Comparison of ENCODE assay signal across 8 cellular contexts in genomic region chr7:100082978-100083377, GRCh38. TPM values are rescaled to one million over a fixed set of nuclear protein-coding genes. Genes with fewer than 3 reads are reported as not detected.
DNase-seq lines count a peak whose midpoint lies in the region; ATAC-seq and TF ChIP-seq lines count a peak whose summit lies in the region.

No MANE protein-coding gene starts in this region.

- H3K36me3 ChIP-seq in cardiac muscle cell = peaks cover 5% of the 10 kb centered on the region
- no peaks in the 10 kb centered on the region for H3K36me3 ChIP-seq in thyroid gland
- peaks cover 10% of the 10 kb centered on the region for H3K36me3 ChIP-seq in effector memory CD4-positive, alpha-beta T cell (ENCODE audit: control insufficient read depth, insufficient read depth, low read length)

- H3K27ac ChIP-seq in cardiac muscle cell (peak overlapping the region; percentile 85), thyroid gland (peak overlapping the region; percentile 65 to 85 (median 83))
- H3K27ac ChIP-seq in effector memory CD4-positive, alpha-beta T cell (ENCODE audit: insufficient read depth, low read length, poor library complexity, severe bottlenecking) = no peak overlapping the region

- H3K27me3 ChIP-seq in cardiac muscle cell (no peaks in the 10 kb centered on the region), thyroid gland (no peaks in the 10 kb centered on the region)
- no peaks in the 10 kb centered on the region for H3K27me3 ChIP-seq in effector memory CD4-positive, alpha-beta T cell (replicated peaks; ENCODE audit: control insufficient read depth, insufficient read depth, low read length, poor library complexity, severe bottlenecking)

- intact Hi-C loops in left cardiac atrium (cut with DNase I) = loop anchor here in 1 of 2 donors (5.0 kb wide), 2 partner anchors 66 to 91 kb away; partner anchors contain the start of gene ZKSCAN1
- intact Hi-C loops in thyroid gland (cut with DNase I) = loop anchor here (5.0 kb wide), 1 partner anchor 91 kb away; no protein-coding TSS in a partner anchor

- no peaks in the 10 kb centered on the region for H3K9me3 Mint-ChIP-seq in activated CD8-positive, alpha-beta T cell treated with anti-CD3 and anti-CD28 coated beads, Interleukin-2, amount 10 ng/mL, durations not matched to agents 7 days and 5 days (ENCODE audit: insufficient read depth)
- no peaks in the 10 kb centered on the region for H3K9me3 Mint-ChIP-seq in immature natural killer cell

- no peaks in the 10 kb centered on the region for H3K9me3 ChIP-seq in cardiac muscle cell (ENCODE audit: low read depth)
- no peaks in the 10 kb centered on the region for H3K9me3 ChIP-seq in thyroid gland
- no peaks in the 10 kb centered on the region for H3K9me3 ChIP-seq in effector memory CD4-positive, alpha-beta T cell (ENCODE audit: control insufficient read depth, low read length)

- ATAC-seq in left cardiac atrium = no peak
- no peak for ATAC-seq in activated CD8-positive, alpha-beta T cell treated with anti-CD3 and anti-CD28 coated beads, Interleukin-2, amount 10 ng/mL, durations not matched to agents 7 days and 5 days

- CTCF ChIA-PET in activated CD8-positive, alpha-beta T cell treated with anti-CD3 and anti-CD28 coated beads, Interleukin-2, amount 10 ng/mL, durations not matched to agents 7 days and 5 days (lab: Charles Lee) = interaction anchor here (0.8 to 2.0 kb wide), 17 partner anchors 10 to 451 kb away, joined by 3 to 10 read pairs (median 4); partner anchors contain the start of genes AP4M1, TRIM4, ZKSCAN1 and ZSCAN21

- no peak for DNase-seq in cardiac muscle cell (ENCODE audit: low read depth in 1 of 2, low spot score in 1 of 2)
- DNase-seq in left cardiac atrium = no peak
- DNase-seq in activated CD8-positive, alpha-beta T cell treated with anti-CD3 and anti-CD28 coated beads, Interleukin-2, amount 10 ng/mL, durations not matched to agents 7 days and 5 days = no peak
- no peak for DNase-seq in immature natural killer cell
- DNase-seq in thyroid gland = no peak
- no peak for DNase-seq in occipital lobe (lab: John Stamatoyannopoulos, UW)
- DNase-seq in NCI-H187 (lab: John Stamatoyannopoulos, UW) = no peak
- no peak for DNase-seq in effector memory CD4-positive, alpha-beta T cell

- H3K27ac Mint-ChIP-seq in activated CD8-positive, alpha-beta T cell treated with anti-CD3 and anti-CD28 coated beads, Interleukin-2, amount 10 ng/mL, durations not matched to agents 7 days and 5 days = peak overlapping the region; percentile 82
- H3K27ac Mint-ChIP-seq in immature natural killer cell = peak overlapping the region; percentile 85 to 94 (median 90)

- H3K4me1 Mint-ChIP-seq in activated CD8-positive, alpha-beta T cell treated with anti-CD3 and anti-CD28 coated beads, Interleukin-2, amount 10 ng/mL, durations not matched to agents 7 days and 5 days (ENCODE audit: low read depth) = peaks cover 31% of the 10 kb centered on the region
- peaks cover 33 to 49% of the 10 kb centered on the region in 2 donors for H3K4me1 Mint-ChIP-seq in immature natural killer cell

- WGBS in thyroid gland, 2 donors = 71 to 74% methylated on average over 4 of the region's 4 CpGs

- POLR2A ChIA-PET in activated CD8-positive, alpha-beta T cell treated with anti-CD3 and anti-CD28 coated beads, Interleukin-2, amount 10 ng/mL, durations not matched to agents 7 days and 5 days (lab: Charles Lee) = interaction anchor here (0.6 to 3.0 kb wide), 9 partner anchors 12 to 524 kb away, joined by 3 to 19 read pairs (median 4); partner anchors contain the start of genes AP4M1, MBLAC1, MCM7 and TRIM4

- H3K27me3 Mint-ChIP-seq in activated CD8-positive, alpha-beta T cell treated with anti-CD3 and anti-CD28 coated beads, Interleukin-2, amount 10 ng/mL, durations not matched to agents 7 days and 5 days (ENCODE audit: low read depth) = peaks cover 3% of the 10 kb centered on the region
- peaks cover 13 to 19% (median 19%) of the 10 kb centered on the region in 3 donors for H3K27me3 Mint-ChIP-seq in immature natural killer cell (ENCODE audit: low read depth in 3 of 3)

- H3K36me3 Mint-ChIP-seq in activated CD8-positive, alpha-beta T cell treated with anti-CD3 and anti-CD28 coated beads, Interleukin-2, amount 10 ng/mL, durations not matched to agents 7 days and 5 days (ENCODE audit: low read depth) = peaks cover 9% of the 10 kb centered on the region
- H3K36me3 Mint-ChIP-seq in immature natural killer cell = peaks cover 0 to 5% (median 3%) of the 10 kb centered on the region in 3 donors

- TF ChIP-seq CTCF in cardiac muscle cell (IDR thresholded peaks at IDR 0.05; ENCODE audit: low read depth, low read length) (no peak), thyroid gland (IDR thresholded peaks at IDR 0.05) (no peak)

- peak overlapping the region; percentile 83 for H3K4me3 Mint-ChIP-seq in activated CD8-positive, alpha-beta T cell treated with anti-CD3 and anti-CD28 coated beads, Interleukin-2, amount 10 ng/mL, durations not matched to agents 7 days and 5 days
- H3K4me3 Mint-ChIP-seq in immature natural killer cell = peak overlapping the region; percentile 79 to 97 (median 94)

- H3K4me3 ChIP-seq in cardiac muscle cell = no peak overlapping the region
- H3K4me3 ChIP-seq in thyroid gland (replicated peaks in 1 of 3) = no peak overlapping the region
- H3K4me3 ChIP-seq in effector memory CD4-positive, alpha-beta T cell (ENCODE audit: insufficient read depth, low read depth, low read length, poor library complexity, severe bottlenecking) = no peak overlapping the region

- TF ChIP-seq POLR2A in thyroid gland (IDR thresholded peaks at IDR 0.05) = no peak

- H3K4me1 ChIP-seq in cardiac muscle cell (ENCODE audit: low read depth) (peaks cover 10% of the 10 kb centered on the region), thyroid gland (peaks cover 24 to 26% of the 10 kb centered on the region in 2 donors)
- H3K4me1 ChIP-seq in effector memory CD4-positive, alpha-beta T cell (ENCODE audit: control insufficient read depth, insufficient read depth, low read length, poor library complexity, severe bottlenecking) = peaks cover 14% of the 10 kb centered on the region

RNA-seq across cellular contexts. Expression of gene ZNF3, which starts 1.5 kb away (rescaled TPM):
- total RNA-seq in cardiac muscle cell (35.0 and 45.5 TPM in 2 replicates), left cardiac atrium (10 to 100 TPM; 14.6 to 17.3 TPM), thyroid gland (10 to 100 TPM; 31.4 to 42.3 (median 36.1) TPM), occipital lobe (45.2 TPM)
- polyA plus RNA-seq in cardiac muscle cell (37.2 and 53.6 TPM in 2 replicates), immature natural killer cell (10 to 100 TPM in 2 of 3 donors, 1 to 10 TPM in 1; 5.2 to 21.2 (median 12.2) TPM)
- 10 to 100 TPM; 20.9 to 21.8 TPM for total RNA-seq in activated CD8-positive, alpha-beta T cell treated with anti-CD3 and anti-CD28 coated beads, Interleukin-2, amount 10 ng/mL, durations not matched to agents 7 days and 5 days

RNA-seq across cellular contexts. Expression of gene COPS6, which starts 5.8 kb away (rescaled TPM):
- total RNA-seq in cardiac muscle cell = 69.6 and 80.0 TPM in 2 replicates
- 277 and 315 TPM in 2 replicates for polyA plus RNA-seq in cardiac muscle cell
- total RNA-seq in left cardiac atrium = 100 to 1,000 TPM in 1 of 2 donors, 10 to 100 TPM in 1; 90.0 to 109 TPM
- total RNA-seq in activated CD8-positive, alpha-beta T cell treated with anti-CD3 and anti-CD28 coated beads, Interleukin-2, amount 10 ng/mL, durations not matched to agents 7 days and 5 days = 10 to 100 TPM; 74.0 to 78.3 TPM
- polyA plus RNA-seq in immature natural killer cell = 100 to 1,000 TPM; 163 to 289 (median 163) TPM
- total RNA-seq in thyroid gland = 10 to 100 TPM; 32.5 to 71.5 (median 39.9) TPM
- total RNA-seq in occipital lobe = 25.9 TPM

RNA-seq across cellular contexts. Expression of gene MCM7, which starts 18.2 kb away (rescaled TPM):
- total RNA-seq in cardiac muscle cell (68.9 and 88.3 TPM in 2 replicates), left cardiac atrium (10 to 100 TPM; 17.7 to 31.7 TPM), thyroid gland (10 to 100 TPM; 16.6 to 51.3 (median 26.5) TPM), occipital lobe (44.8 TPM)
- polyA plus RNA-seq in cardiac muscle cell (77.2 and 105 TPM in 2 replicates), immature natural killer cell (10 to 100 TPM; 40.3 to 59.0 (median 54.4) TPM)
- 100 to 1,000 TPM; 364 to 375 TPM for total RNA-seq in activated CD8-positive, alpha-beta T cell treated with anti-CD3 and anti-CD28 coated beads, Interleukin-2, amount 10 ng/mL, durations not matched to agents 7 days and 5 days

RNA-seq across cellular contexts. Expression of gene AP4M1, which starts 18.5 kb away (rescaled TPM):
- 31.7 and 35.2 TPM in 2 replicates for total RNA-seq in cardiac muscle cell
- polyA plus RNA-seq in cardiac muscle cell = 15.8 and 29.3 TPM in 2 replicates
- total RNA-seq in left cardiac atrium = 10 to 100 TPM; 11.1 to 13.2 TPM
- 10 to 100 TPM; 10.8 to 13.0 TPM for total RNA-seq in activated CD8-positive, alpha-beta T cell treated with anti-CD3 and anti-CD28 coated beads, Interleukin-2, amount 10 ng/mL, durations not matched to agents 7 days and 5 days
- 10 to 100 TPM in 1 of 3 donors, 1 to 10 TPM in 2; 7.1 to 12.9 (median 8.8) TPM for polyA plus RNA-seq in immature natural killer cell
- total RNA-seq in thyroid gland = 10 to 100 TPM in 3 of 4 donors, 1 to 10 TPM in 1; 9.1 to 26.6 (median 19.4) TPM
- 27.1 TPM for total RNA-seq in occipital lobe

RNA-seq across cellular contexts. Expression of gene ZSCAN21, which starts 33.4 kb away (rescaled TPM):
- total RNA-seq in cardiac muscle cell = 23.3 and 24.3 TPM in 2 replicates
- polyA plus RNA-seq in cardiac muscle cell = 11.3 and 22.5 TPM in 2 replicates
- 1 to 10 TPM; 8.4 to 9.1 TPM for total RNA-seq in left cardiac atrium
- total RNA-seq in activated CD8-positive, alpha-beta T cell treated with anti-CD3 and anti-CD28 coated beads, Interleukin-2, amount 10 ng/mL, durations not matched to agents 7 days and 5 days = 1 to 10 TPM; 5.8 to 7.5 TPM
- polyA plus RNA-seq in immature natural killer cell = 1 to 10 TPM; 2.3 to 9.8 (median 4.0) TPM
- total RNA-seq in thyroid gland = 10 to 100 TPM; 14.0 to 23.8 (median 19.2) TPM
- total RNA-seq in occipital lobe = 14.7 TPM
